ENCODE assay signal across 8 cellular contexts in the genomic region with DNA sequence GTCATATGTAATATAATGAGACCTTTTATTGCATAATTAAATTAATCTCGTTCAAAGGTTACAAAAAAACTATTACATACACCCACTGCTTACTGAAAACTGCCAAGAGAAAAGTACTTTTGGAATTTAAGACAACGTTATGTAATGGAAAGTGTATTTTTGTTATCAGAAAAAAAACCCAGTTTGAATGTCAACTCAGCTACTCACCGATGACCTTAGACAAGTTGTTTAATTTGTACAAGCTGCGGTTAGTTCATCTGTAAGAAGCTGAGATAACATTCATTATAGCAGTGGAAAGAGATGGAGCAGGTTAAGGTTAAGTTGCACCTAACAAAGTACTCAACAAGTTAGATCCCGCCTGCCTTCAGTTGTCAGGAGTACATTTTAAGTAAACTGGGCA. TPM values are rescaled to one million over a fixed set of nuclear protein-coding genes. Genes with fewer than 3 reads are reported as not detected.
DNase-seq lines count a peak whose midpoint lies in the region; ATAC-seq, FAIRE-seq and TF ChIP-seq lines count a peak whose summit lies in the region.

No MANE protein-coding gene starts in this region.

- H3K27ac ChIP-seq in BLaER1 (peak overlapping the region; percentile 90), ectodermal cell (ENCODE audit: insufficient read depth, low read depth, low read length, poor library complexity, severe bottlenecking) (no peak overlapping the region), neural cell (ENCODE audit: low read length) (no peak overlapping the region)

- H3K4me1 ChIP-seq in BLaER1 = peaks cover 48% of the 10 kb centered on the region
- H3K4me1 ChIP-seq in ectodermal cell (ENCODE audit: control insufficient read depth, insufficient read depth, low read length) = peaks cover 10% of the 10 kb centered on the region

- peaks cover 56% of the 10 kb centered on the region for H4K20me1 ChIP-seq in BLaER1
- no peaks in the 10 kb centered on the region for H4K20me1 ChIP-seq in neural cell (ENCODE audit: insufficient read depth)

- no peak for TF ChIP-seq RAD21 in neural cell (conservative IDR thresholded peaks at IDR 0.05)

- no peak overlapping the region for H2AFZ ChIP-seq in neural cell (ENCODE audit: low read depth, low read length)

- H3K9ac ChIP-seq in BLaER1 (peak overlapping the region; percentile 98), neural cell (ENCODE audit: low read length) (peak overlapping the region; percentile 81)

- H3K4me2 ChIP-seq in BLaER1 (peak overlapping the region; percentile 90), neural cell (ENCODE audit: low read length) (peak overlapping the region; percentile 65)

- no peaks in the 10 kb centered on the region for H3F3A ChIP-seq in neural cell (ENCODE audit: insufficient read depth, low read length, poor library complexity, severe bottlenecking)

- no peak for FAIRE-seq in H54 (lab: Jason Lieb, UNC)

- TF ChIP-seq EP300 in neural cell (conservative IDR thresholded peaks at IDR 0.05; ENCODE audit: poor library complexity, severe bottlenecking) = no peak

- 34 to 35% methylated on average over 4 of the region's 5 CpGs for WGBS in ectodermal cell, 2 experiments

- no peak for TF ChIP-seq POLR2A in H54 (IDR thresholded peaks at IDR 0.05; ENCODE audit: low read depth, low read length)

- H3K9me3 ChIP-seq in BLaER1 (no peaks in the 10 kb centered on the region), ectodermal cell (ENCODE audit: control insufficient read depth, low read length) (no peaks in the 10 kb centered on the region), neural cell (ENCODE audit: low read length) (no peaks in the 10 kb centered on the region)

- ATAC-seq in GM18907 (IDR thresholded peaks at IDR 0.05; ENCODE audit: unreplicated experiment) = no peak

- H3K79me2 ChIP-seq in neural cell (replicated peaks; ENCODE audit: insufficient read depth, low read length) = peaks cover 72% of the 10 kb centered on the region

- H3K9me2 ChIP-seq in neural cell (ENCODE audit: insufficient read depth, low read length) = no peaks in the 10 kb centered on the region

- H3K4me3 ChIP-seq in BLaER1 (peak overlapping the region; percentile 99), ectodermal cell (ENCODE audit: insufficient read depth, low read depth, low read length) (peak overlapping the region; percentile 80), neural cell (ENCODE audit: low read length) (peak overlapping the region; percentile 78)

- H3K36me3 ChIP-seq in BLaER1 (peaks cover 33% of the 10 kb centered on the region), ectodermal cell (ENCODE audit: control insufficient read depth, insufficient read depth, low read length) (peaks cover 18% of the 10 kb centered on the region), neural cell (ENCODE audit: insufficient read depth, low read length) (peaks cover 2% of the 10 kb centered on the region)

- no peaks in the 10 kb centered on the region for H3K27me3 ChIP-seq in BLaER1
- H3K27me3 ChIP-seq in ectodermal cell (ENCODE audit: control insufficient read depth, insufficient read depth, low read length, poor library complexity, severe bottlenecking) = no peaks in the 10 kb centered on the region
- no peaks in the 10 kb centered on the region for H3K27me3 ChIP-seq in neural cell (ENCODE audit: insufficient read depth, low read depth, low read length)

- TF ChIP-seq CTCF in neural cell (IDR thresholded peaks at IDR 0.05; ENCODE audit: poor library complexity, severe bottlenecking) = no peak

- DNase-seq in NAMALWA (ENCODE audit: low spot score) = peak; percentile 24
- no peak for DNase-seq in H54 (ENCODE audit: insufficient read length, low spot score)
- DNase-seq in stimulated activated CD4-positive, alpha-beta T cell treated with anti-CD3 and anti-CD28 coated beads, Interleukin-2, amount 100 ng/mL, for 24 hours = no peak
- no peak for DNase-seq in NCI-H2171 treated with DMSO at 0.1 percent for 48 hours (lab: John Stamatoyannopoulos, UW)

TF ChIP-seq in neural cell, 6 proteins besides CTCF, POLR2A, EP300 and RAD21:
- TF ChIP-seq SMC3 (conservative IDR thresholded peaks at IDR 0.05; ENCODE audit: poor library complexity) = no peak
- TF ChIP-seq EZH2 (IDR thresholded peaks at IDR 0.05; ENCODE audit: borderline replicate concordance, insufficient read depth, low read length, poor library complexity, severe bottlenecking) = no peak
- TF ChIP-seq TAF1 (IDR thresholded peaks at IDR 0.05; ENCODE audit: low read depth) = no peak

RNA-seq across cellular contexts. Expression of a gene that starts 1.1 kb away (rescaled TPM):
- 215 TPM for polyA plus RNA-seq in ectodermal cell (2013, experiment 1 of 4)
- 230 TPM for polyA plus RNA-seq in ectodermal cell (2013, experiment 2 of 4)
- polyA plus RNA-seq in ectodermal cell (2013, experiment 3 of 4) = 181 TPM
- 195 TPM for polyA plus RNA-seq in ectodermal cell (2013, experiment 4 of 4)
- polyA plus RNA-seq in neural cell = 191 and 225 TPM in 2 replicates
- polyA minus RNA-seq in neural cell = 59.6 and 80.5 TPM in 2 replicates

RNA-seq across cellular contexts. Expression of a gene that starts 1.3 kb away (rescaled TPM):
- polyA plus RNA-seq in ectodermal cell (2013, experiment 1 of 4) = 62.1 TPM
- 61.1 TPM for polyA plus RNA-seq in ectodermal cell (2013, experiment 2 of 4)
- polyA plus RNA-seq in ectodermal cell (2013, experiment 3 of 4) = 69.4 TPM
- polyA plus RNA-seq in ectodermal cell (2013, experiment 4 of 4) = 80.0 TPM
- polyA plus RNA-seq in neural cell = 186 and 193 TPM in 2 replicates
- polyA minus RNA-seq in neural cell = 56.5 and 74.1 TPM in 2 replicates

RNA-seq across cellular contexts. Expression of a gene that starts 19.0 kb away (rescaled TPM):
- polyA plus RNA-seq in ectodermal cell (2013, experiment 1 of 4) = 1.8 TPM
- 4.6 TPM for polyA plus RNA-seq in ectodermal cell (2013, experiment 2 of 4)
- 3.3 TPM for polyA plus RNA-seq in ectodermal cell (2013, experiment 3 of 4)
- polyA plus RNA-seq in ectodermal cell (2013, experiment 4 of 4) = 2.3 TPM
- 3.9 and 5.0 TPM in 2 replicates for polyA plus RNA-seq in neural cell
- polyA minus RNA-seq in neural cell = 18.7 and 24.0 TPM in 2 replicates
